25 cellular contexts compared by ENCODE assay signal in the genomic region with DNA sequence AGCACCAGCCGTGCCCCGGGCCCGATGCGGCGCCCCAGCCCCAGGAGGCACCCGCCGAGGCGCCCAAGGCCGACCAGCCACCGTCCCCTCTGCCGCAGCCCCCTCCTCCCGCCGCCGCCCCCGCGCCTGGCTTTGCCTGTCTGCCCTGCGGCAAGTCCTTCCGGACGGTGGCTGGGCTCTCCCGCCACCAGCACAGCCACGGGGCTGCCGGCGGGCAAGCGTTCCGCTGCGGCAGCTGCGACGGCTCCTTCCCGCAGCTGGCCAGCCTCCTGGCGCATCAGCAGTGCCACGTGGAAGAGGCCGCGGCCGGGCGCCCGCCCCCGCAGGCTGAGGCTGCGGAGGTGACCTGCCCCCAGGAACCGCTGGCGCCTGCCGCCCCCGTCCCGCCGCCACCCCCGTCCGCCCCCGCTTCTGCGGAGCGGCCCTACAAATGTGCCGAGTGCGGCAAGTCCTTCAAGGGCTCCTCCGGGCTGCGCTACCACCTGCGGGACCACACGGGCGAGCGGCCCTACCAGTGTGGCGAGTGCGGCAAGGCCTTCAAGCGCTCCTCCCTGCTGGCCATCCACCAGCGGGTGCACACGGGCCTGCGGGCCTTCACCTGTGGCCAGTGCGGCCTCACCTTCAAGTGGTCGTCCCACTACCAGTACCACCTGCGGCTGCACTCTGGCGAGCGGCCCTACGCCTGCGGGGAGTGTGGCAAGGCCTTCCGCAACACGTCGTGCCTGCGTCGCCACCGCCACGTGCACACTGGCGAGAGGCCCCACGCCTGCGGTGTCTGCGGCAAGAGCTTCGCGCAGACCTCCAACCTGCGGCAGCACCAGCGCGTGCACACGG. TPM values are rescaled to one million over a fixed set of nuclear protein-coding genes. Genes with fewer than 3 reads are reported as not detected.
"Had no signal": no experiment of that assay in that cellular context is flagged by ENCODE, and none has a peak within 500 bp of the region (broad histone marks: within the 10 kb centered on the region; RNA-seq: fewer than 3 reads in every experiment).

No MANE protein-coding gene starts in this region.

- DNase-seq: activated CD4-positive, alpha-beta T cell treated with anti-CD3 and anti-CD28 coated beads for 1 hour; activated CD4-positive, alpha-beta T cell treated with anti-CD3 and anti-CD28 coated beads, Interleukin-2, amount 50 U/mL, for 4 hours; activated gamma-delta T cell treated with Interleukin-2 at 50 U/mL for 16 hours; activated naive CD8-positive, alpha-beta T cell treated with anti-CD3 and anti-CD28 coated beads for 36 hours; amniotic stem cell; dermis blood vessel endothelial cell; effector memory CD8-positive, alpha-beta T cell; foreskin fibroblast; retina; stimulated activated CD4-positive, alpha-beta T cell treated with anti-CD3 and anti-CD28 coated beads, Interleukin-2, amount 100 ng/mL, for 24 hours; stimulated activated naive CD8-positive, alpha-beta T cell treated with anti-CD3 and anti-CD28 coated beads, Interleukin-15, Interleukin-2, amounts not matched to agents 100 U/mL and 50 U/mL, for 24 hours; substantia nigra; WERI-Rb-1 had no signal

- H3K9me3 ChIP-seq: tibial nerve had no signal

- H3K4me2 ChIP-seq: hepatocyte had no signal

- H3K27ac Mint-ChIP-seq: activated naive CD8-positive, alpha-beta T cell treated with anti-CD3 and anti-CD28 coated beads for 36 hours; activated T-helper 1 cell treated with anti-CD3 and anti-CD28 coated beads, Interleukin-12 subunit alpha, Interleukin-12 subunit beta, Interleukin-2, Interleukin-4 antibody, amounts not matched to agents 30 ng/mL and 10 ng/mL and 1 ng/mL, durations not matched to agents 14 hours and 24 hours and 36 hours; effector memory CD8-positive, alpha-beta T cell; mesothelial cell of epicardium; natural killer cell treated with Interleukin-12 subunit alpha and Interleukin-12 subunit beta and Interleukin-15 and Interleukin-18, amount 100 ng/mL, for 72 hours had no signal

- ATAC-seq: effector memory CD8-positive, alpha-beta T cell; left colon; natural killer cell treated with Interleukin-12 subunit alpha and Interleukin-12 subunit beta and Interleukin-15 and Interleukin-18, amount 100 ng/mL, for 72 hours; stimulated activated naive CD8-positive, alpha-beta T cell treated with anti-CD3 and anti-CD28 coated beads, Interleukin-15, Interleukin-2, amounts not matched to agents 100 U/mL and 50 U/mL, for 24 hours had no signal

- H3K27ac ChIP-seq: cardiac muscle cell, hepatocyte, tibial nerve, WERI-Rb-1 had no signal

- H3K4me3 Mint-ChIP-seq: activated naive CD8-positive, alpha-beta T cell treated with anti-CD3 and anti-CD28 coated beads for 36 hours; activated T-helper 1 cell treated with anti-CD3 and anti-CD28 coated beads, Interleukin-12 subunit alpha, Interleukin-12 subunit beta, Interleukin-2, Interleukin-4 antibody, amounts not matched to agents 30 ng/mL and 10 ng/mL and 1 ng/mL, durations not matched to agents 14 hours and 24 hours and 36 hours; effector memory CD8-positive, alpha-beta T cell; mesothelial cell of epicardium; natural killer cell treated with Interleukin-12 subunit alpha and Interleukin-12 subunit beta and Interleukin-15 and Interleukin-18, amount 100 ng/mL, for 72 hours had no signal

- H3K27me3 ChIP-seq: cardiac muscle cell, hepatocyte, tibial nerve had no signal

- FAIRE-seq: islet of Langerhans, urothelium cell line had no signal

- H3K4me3 ChIP-seq: cardiac muscle cell, hepatocyte, lung, tibial nerve had no signal

- H2AFZ ChIP-seq: hepatocyte had no signal

- H3K9me3 Mint-ChIP-seq: activated naive CD8-positive, alpha-beta T cell treated with anti-CD3 and anti-CD28 coated beads for 36 hours; activated T-helper 1 cell treated with anti-CD3 and anti-CD28 coated beads, Interleukin-12 subunit alpha, Interleukin-12 subunit beta, Interleukin-2, Interleukin-4 antibody, amounts not matched to agents 30 ng/mL and 10 ng/mL and 1 ng/mL, durations not matched to agents 14 hours and 24 hours and 36 hours; effector memory CD8-positive, alpha-beta T cell; mesothelial cell of epicardium; natural killer cell treated with Interleukin-12 subunit alpha and Interleukin-12 subunit beta and Interleukin-15 and Interleukin-18, amount 100 ng/mL, for 72 hours had no signal

- H3K36me3 Mint-ChIP-seq: mesothelial cell of epicardium; natural killer cell treated with Interleukin-12 subunit alpha and Interleukin-12 subunit beta and Interleukin-15 and Interleukin-18, amount 100 ng/mL, for 72 hours had no signal

- H3K27me3 Mint-ChIP-seq: activated naive CD8-positive, alpha-beta T cell treated with anti-CD3 and anti-CD28 coated beads for 36 hours; effector memory CD8-positive, alpha-beta T cell had no signal

RNA-seq across cellular contexts. Expression of a gene that starts 17.8 kb away (rescaled TPM):
- total RNA-seq: activated CD8-positive, alpha-beta memory T cell treated with anti-CD3 and anti-CD28 coated beads for 36 hours; activated naive CD8-positive, alpha-beta T cell treated with anti-CD3 and anti-CD28 coated beads for 36 hours; activated T-helper 1 cell treated with anti-CD3 and anti-CD28 coated beads, Interleukin-12 subunit alpha, Interleukin-12 subunit beta, Interleukin-2, Interleukin-4 antibody, amounts not matched to agents 30 ng/mL and 10 ng/mL and 1 ng/mL, durations not matched to agents 14 hours and 24 hours and 36 hours; cardiac muscle cell; dermis blood vessel endothelial cell; hepatocyte; left colon; lung; mesothelial cell of epicardium; natural killer cell treated with Interleukin-12 subunit alpha and Interleukin-12 subunit beta and Interleukin-15 and Interleukin-18, amount 100 ng/mL, for 72 hours; T-helper 2 cell treated with Interferon-gamma antibody and Interleukin-4, amounts not matched to agents 100 ng/mL and 5 ng/mL, for 36 hours; tibial nerve had no signal
- polyA plus RNA-seq: cardiac muscle cell, hepatocyte, lung had no signal
